In genomic region chr6:169918239-169918953, GRCh38 we compare ENCODE assay signal across 18 cellular contexts.
"Had no signal": no experiment of that assay in that cellular context is flagged by ENCODE, and none has a peak within 500 bp of the region (broad histone marks: within the 10 kb centered on the region; RNA-seq: fewer than 3 reads in every experiment).

No MANE protein-coding gene starts in this region.

- H3K4me3 ChIP-seq: left ventricle myocardium inferior, ovary, psoas muscle, smooth muscle cell, stomach, upper lobe of left lung had no signal

- H3K9me3 ChIP-seq: left ventricle myocardium inferior, ovary, psoas muscle, stomach, upper lobe of left lung had no signal

- H3K4me2 ChIP-seq: smooth muscle cell had no signal

- H3K4me1 ChIP-seq: psoas muscle had no signal

- ATAC-seq: activated CD8-positive, alpha-beta T cell treated with anti-CD3 and anti-CD28 coated beads, Interleukin-2, amount 10 ng/mL, durations not matched to agents 7 days and 5 days; activated T-cell treated with anti-CD3 and anti-CD28 coated beads, Interleukin-2, amount 50 U/mL, for 4 hours; psoas muscle; right cardiac atrium had no signal

- FAIRE-seq: colon, frontal cortex, keratinocyte had no signal

- H3K27ac ChIP-seq: brain microvascular endothelial cell, left ventricle myocardium inferior, ovary, psoas muscle, stomach, upper lobe of left lung had no signal

- DNase-seq: activated CD4-positive, alpha-beta T cell treated with anti-CD3 and anti-CD28 coated beads, Interleukin-2, amount 10 ng/mL, durations not matched to agents 24 days and 14 days; activated CD8-positive, alpha-beta T cell treated with anti-CD3 and anti-CD28 coated beads, Interleukin-2, amount 10 ng/mL, durations not matched to agents 7 days and 5 days; activated naive CD4-positive, alpha-beta T cell treated with anti-CD3 and anti-CD28 coated beads, Interleukin-2, amount 50 U/mL, for 16 hours; activated T-cell treated with anti-CD3 and anti-CD28 coated beads, Interleukin-2, amount 50 U/mL, for 4 hours; aorta; brain microvascular endothelial cell; central memory CD4-positive, alpha-beta T cell; left ventricle myocardium inferior; ovary; psoas muscle; right cardiac atrium; stimulated activated CD4-positive, alpha-beta T cell treated with anti-CD3 and anti-CD28 coated beads, Interleukin-4, amount 100 ng/mL, for 1 hour; stomach; upper lobe of left lung had no signal

- H3K27me3 ChIP-seq: brain microvascular endothelial cell, ovary, upper lobe of left lung had no signal

- H3K36me3 ChIP-seq: brain microvascular endothelial cell, left ventricle myocardium inferior, ovary, stomach, upper lobe of left lung had no signal
